ENCODE assay signal across 1 cellular context in genomic region chr7:2353113-2353512, GRCh38.
TF ChIP-seq lines count a peak whose summit lies in the region.

No MANE protein-coding gene starts in this region.

TF ChIP-seq in K562, 482 proteins besides CTCF, POLR2A, EP300 and RAD21:
- TF ChIP-seq PHF21A (IDR thresholded peaks at IDR 0.05; ENCODE audit: borderline replicate concordance, low read depth) (peak; percentile 90; the same call in 1 of the 2 replicates), KDM1A (IDR thresholded peaks at IDR 0.05) (peak; percentile 53 to 57), SP2 (IDR thresholded peaks at IDR 0.05; ENCODE audit: extremely low read depth, low read depth, low read length, poor library complexity, severe bottlenecking) (no peak)
